21 cellular contexts compared by ENCODE assay signal in the genomic region with DNA sequence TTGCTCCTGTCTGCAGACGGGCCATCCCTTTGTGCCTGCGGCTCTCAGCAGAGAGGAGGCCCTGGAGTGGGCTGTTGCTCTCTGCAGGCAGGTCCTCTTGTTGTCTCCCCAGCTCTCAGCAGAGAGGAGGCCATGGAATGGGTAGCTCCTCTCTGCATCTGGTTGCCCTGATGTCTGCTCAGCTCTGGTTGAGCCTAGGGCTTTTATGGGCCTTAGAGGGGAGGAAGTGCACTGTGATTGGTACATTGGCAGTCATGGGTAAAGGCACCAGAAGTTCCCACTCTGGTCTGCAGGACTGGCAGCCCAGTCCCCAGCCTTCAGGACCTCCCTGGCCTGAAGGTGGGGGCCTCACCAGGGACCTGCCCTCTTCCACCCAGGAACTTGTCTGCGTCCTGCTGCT. TPM values are rescaled to one million over a fixed set of nuclear protein-coding genes. Genes with fewer than 3 reads are reported as not detected.
DNase-seq lines count a peak whose midpoint lies in the region; ATAC-seq, FAIRE-seq and TF ChIP-seq lines count a peak whose summit lies in the region.
"Had no signal": no experiment of that assay in that cellular context is flagged by ENCODE, and none has a peak within 500 bp of the region (broad histone marks: within the 10 kb centered on the region; RNA-seq: fewer than 3 reads in every experiment).

No MANE protein-coding gene starts in this region.

- no peaks in the 10 kb centered on the region for H3K79me2 ChIP-seq in K562 (ENCODE audit: control insufficient read depth, insufficient read depth, low read length)

- WGBS in K562 (ENCODE audit: insufficient coverage, low coverage, missing lambda C conversion rate), result 0% methylated on average over 3 of the region's 3 CpGs
- WGBS in neuronal stem cell (ENCODE audit: extremely low coverage in 2 of 2, insufficient read length in 2 of 2, insufficient replicate concordance in 1 of 2), 2 donors, result no CpG with 5 or more reads among the region's 3 CpGs
- WGBS in ovary, 3 donors, result 58 to 76% (median 63%) methylated on average over 3 of the region's 3 CpGs

- peaks cover 23 to 66% of the 10 kb centered on the region in 2 experiments; a peak in 4 of 5 replicates for H3K27me3 ChIP-seq in K562 (ENCODE audit: control insufficient read depth in 2 of 2, insufficient read depth in 2 of 2, low read length in 2 of 2)
- peaks cover under 1 to 27% (median 3%) of the 10 kb centered on the region in 3 experiments for H3K27me3 ChIP-seq in neuronal stem cell (ENCODE audit: control insufficient read depth in 3 of 3, insufficient read depth in 3 of 3, low read depth in 1 of 3, low read length in 3 of 3)
- no peaks in the 10 kb centered on the region for H3K27me3 ChIP-seq in ovary

- no peak for FAIRE-seq in K562 (lab: Jason Lieb, UNC)
- no peak for FAIRE-seq in GM12891 (lab: Jason Lieb, UNC)
- FAIRE-seq: D721Med, GM12878, GM18507, H54 had no signal

- H2BK120ac ChIP-seq in neuronal stem cell (ENCODE audit: low read depth, low read length), result no peak overlapping the region

- H3K4me3 ChIP-seq in K562, result no peak overlapping the region
- H3K4me3 ChIP-seq in neuronal stem cell (ENCODE audit: low read length in 2 of 2), result no peak overlapping the region
- H3K4me3 ChIP-seq in ovary, result no peak overlapping the region
- H3K4me3 ChIP-seq: BLaER1, GM12878, HAP-1 had no signal

- TF ChIP-seq POLR2A in K562 (conservative IDR thresholded peaks at IDR 0.05), result no peak
- no peak for TF ChIP-seq POLR2A in ovary (IDR thresholded peaks at IDR 0.05)
- no peak for TF ChIP-seq POLR2A in GM12891 (IDR thresholded peaks at IDR 0.05; ENCODE audit: low read depth, low read length)

- no peak for TF ChIP-seq CTCF in C4-2B (conservative IDR thresholded peaks at IDR 0.05)
- no peak for TF ChIP-seq CTCF in K562 (IDR thresholded peaks at IDR 0.05 in 2 of 3, conservative IDR thresholded peaks at IDR 0.05 in 1 of 3; ENCODE audit: insufficient read depth in 2 of 3, low read depth in 1 of 3, low read length in 3 of 3)
- no peak for TF ChIP-seq CTCF in ovary (IDR thresholded peaks at IDR 0.05)

- peak overlapping the region; percentile 44 for H3K23ac ChIP-seq in neuronal stem cell (ENCODE audit: low read depth, low read length, poor library complexity)

- H2AFZ ChIP-seq in K562 (ENCODE audit: low read depth, low read length) (no peak overlapping the region), neuronal stem cell (ENCODE audit: low read length) (no peak overlapping the region)

- in situ Hi-C loops in K562 (cut with MboI), result no loop called here

- H4K91ac ChIP-seq in neuronal stem cell (ENCODE audit: low read depth, low read length, poor library complexity), result no peak overlapping the region

- no TSS peak for BruUV-seq in K562 (replicated peaks; lab: Mats Ljungman, UMichigan)

- no peak overlapping the region for H2BK5ac ChIP-seq in neuronal stem cell (ENCODE audit: low read length)

- TF ChIP-seq EP300 in K562 (IDR thresholded peaks at IDR 0.05; ENCODE audit: low read length) (no peak), ovary (IDR thresholded peaks at IDR 0.05) (no peak)

- no peak overlapping the region for H3K9ac ChIP-seq in K562 (ENCODE audit: insufficient read depth in 1 of 2, low read depth in 2 of 2, low read length in 2 of 2)
- no peak overlapping the region for H3K9ac ChIP-seq in neuronal stem cell (ENCODE audit: low read depth, low read length, poor library complexity)
- H3K9ac ChIP-seq: BLaER1 had no signal

- H2BK15ac ChIP-seq in neuronal stem cell (ENCODE audit: low read length), result no peak overlapping the region

- no peak overlapping the region for H2BK12ac ChIP-seq in neuronal stem cell (ENCODE audit: low read length)

- no peak for DNase-seq in K562 (ENCODE audit: extremely low read depth in 1 of 4, low spot score in 3 of 4)
- DNase-seq in neuronal stem cell (ENCODE audit: low spot score), result no peak
- DNase-seq in NCI-H526 treated with DMSO at 0.1 percent for 48 hours (lab: John Stamatoyannopoulos, UW), result no peak
- no peak for DNase-seq in ovary
- DNase-seq in GM12891 (ENCODE audit: insufficient read length, low spot score), result no peak
- DNase-seq: CD4-positive, alpha-beta T cell; CD8-positive, alpha-beta memory T cell; DMS 273 treated with DMSO at 0.1 percent for 48 hours; DMS79; EL; GDM1; GOT3; HFFc6 had no signal

- H3K18ac ChIP-seq in neuronal stem cell (ENCODE audit: low read length), result peak overlapping the region; percentile 44

- no peak overlapping the region for H2AK5ac ChIP-seq in neuronal stem cell (ENCODE audit: low read depth, low read length)

- H3K9me3 ChIP-seq in K562 (replicated peaks; ENCODE audit: control insufficient read depth, insufficient read depth, low read depth, low read length) (no peaks in the 10 kb centered on the region), neuronal stem cell (replicated peaks in 1 of 2; ENCODE audit: control insufficient read depth in 2 of 2, insufficient read depth in 1 of 2, low read depth in 1 of 2, low read length in 2 of 2) (peaks cover 0 to 1% of the 10 kb centered on the region in 2 donors), ovary (no peaks in the 10 kb centered on the region)
- H3K9me3 ChIP-seq: HAP-1 had no signal

- H3K4me1 ChIP-seq in K562 (replicated peaks in 1 of 2; ENCODE audit: control insufficient read depth in 2 of 2, insufficient read depth in 2 of 2, low read length in 2 of 2) (peaks cover 0 to 4% of the 10 kb centered on the region in 2 experiments; a peak in 2 of 5 replicates), neuronal stem cell (ENCODE audit: control insufficient read depth in 2 of 2, insufficient read depth in 1 of 2, low read depth in 1 of 2, low read length in 2 of 2) (no peaks in the 10 kb centered on the region), ovary (ENCODE audit: insufficient read depth) (no peaks in the 10 kb centered on the region)
- H3K4me1 ChIP-seq: HAP-1 had no signal

- POLR2A ChIA-PET in K562 (lab: Yijun Ruan, JAX), result interaction anchor here (0.7 to 2.1 kb wide), 2 partner anchors 13 to 516 kb away, joined by 3 to 7 read pairs; no protein-coding TSS in a partner anchor

- no peak overlapping the region for H3K14ac ChIP-seq in neuronal stem cell (ENCODE audit: low read length)

- H3K36me3 ChIP-seq in K562 (ENCODE audit: control insufficient read depth, insufficient read depth, low read length), result no peaks in the 10 kb centered on the region
- no peaks in the 10 kb centered on the region for H3K36me3 ChIP-seq in neuronal stem cell (replicated peaks in 1 of 2; ENCODE audit: control insufficient read depth in 2 of 2, insufficient read depth in 2 of 2, low read length in 2 of 2)
- no peaks in the 10 kb centered on the region for H3K36me3 ChIP-seq in ovary
- H3K36me3 ChIP-seq: BLaER1, HAP-1 had no signal

- intact Hi-C loops in K562 (cut with micrococcal nuclease), result no loop called here
- intact Hi-C loops in ovary (cut with DNase I), result no loop called here

- H3K9me1 ChIP-seq in K562 (ENCODE audit: control insufficient read depth, insufficient read depth, low read length), result no peaks in the 10 kb centered on the region

- H3K4ac ChIP-seq in neuronal stem cell (ENCODE audit: low read length), result no peak overlapping the region

- H4K20me1 ChIP-seq in K562 (replicated peaks; ENCODE audit: control insufficient read depth, insufficient read depth, low read length), result no peaks in the 10 kb centered on the region
- H4K20me1 ChIP-seq: BLaER1 had no signal

- no peak for TF ChIP-seq RAD21 in K562 (CRISPR knock-in tag; conservative IDR thresholded peaks at IDR 0.05 in 1 of 2, IDR thresholded peaks at IDR 0.05 in 1 of 2)

- H3K4me2 ChIP-seq in K562 (ENCODE audit: insufficient read depth, low read length), result no peak overlapping the region
- no peak overlapping the region for H3K4me2 ChIP-seq in neuronal stem cell (ENCODE audit: insufficient read depth, low read length, poor library complexity, severe bottlenecking)
- H3K4me2 ChIP-seq: BLaER1 had no signal

- H3K27ac ChIP-seq in C4-2B (peak overlapping the region; percentile 93), K562 (ENCODE audit: extremely low read depth, low read depth, low read length) (no peak overlapping the region), neuronal stem cell (replicated peaks; ENCODE audit: low read length) (no peak overlapping the region), ovary (no peak overlapping the region)
- H3K27ac ChIP-seq: BLaER1 had no signal

- peaks cover 2% of the 10 kb centered on the region for H3K79me1 ChIP-seq in neuronal stem cell (ENCODE audit: low read depth, low read length)

- CTCF ChIA-PET in K562 (lab: Yijun Ruan, JAX; ENCODE audit: low intra/inter-chr PET ratio), result no interaction called here

- no peak for ATAC-seq in K562
- ATAC-seq: GM12878 had no signal

- H4K8ac ChIP-seq in neuronal stem cell (ENCODE audit: low read depth, low read length), result no peak overlapping the region

RNA-seq across cellular contexts. Expression of a gene that starts 21.5 kb away (rescaled TPM):
- total RNA-seq in K562 (2011; cell fraction: chromatin; rRNA removed; ENCODE audit: low replicate concordance), result 8.1 and 12.5 TPM in 2 replicates
- 8.2 and 12.8 TPM in 2 replicates for total RNA-seq in K562 (2011; cell fraction: nucleolus; rRNA removed)
- total RNA-seq in K562 (2011; cell fraction: nucleoplasm; rRNA removed), result 7.3 and 9.4 TPM in 2 replicates
- total RNA-seq in K562 (2014; rRNA removed) (0.65 and 1.1 TPM in 2 replicates), K562 (2014; rRNA removed; fragmentation: Illumina TruSeq; extraction: Trizol) (0.54 and 0.69 TPM in 2 replicates), K562 (2015; rRNA removed; fragmentation: Illumina TruSeq; extraction: Trizol) (0.57 and 0.83 TPM in 2 replicates), K562 (2021) (1.4 and 1.8 TPM in 2 replicates), ovary (100 to 1,000 TPM in 1 of 7 donors, 10 to 100 TPM in 6; 12.2 to 104 (median 55.3) TPM)
- polyA plus RNA-seq in K562 (2011; rRNA removed) (2.2 and 4.8 TPM in 2 replicates), K562 (2014; fragmentation: Illumina TruSeq; extraction: Trizol) (0.74 and 1.1 TPM in 2 replicates), K562 (2014; fragmentation: Nextera tagmentation; extraction: Ambion mirVana) (under 1 TPM; 0.21 to 0.27 TPM), K562 (2014; rRNA removed) (0.77 and 0.84 TPM in 2 replicates), ovary (10 to 100 TPM in 1 of 2 donors, 1 to 10 TPM in 1; 8.0 to 46.2 TPM)
- 2.3 and 4.7 TPM in 2 replicates for polyA plus RNA-seq in K562 (2011; cell fraction: cytosol; rRNA removed)
- 4.1 and 5.8 TPM in 2 replicates for polyA plus RNA-seq in K562 (2011; cell fraction: nucleus; rRNA removed)
- 1.4 and 2.4 TPM in 2 replicates for polyA plus RNA-seq in K562 (2012)
- 0.60 and 0.87 TPM in 2 replicates for polyA minus RNA-seq in K562 (2011; rRNA and poly(A)+ RNA removed)
- 2.3 and 3.7 TPM in 2 replicates for polyA minus RNA-seq in K562 (2011; cell fraction: cytosol; rRNA and poly(A)+ RNA removed)
- 1.8 and 4.2 TPM in 2 replicates for polyA minus RNA-seq in K562 (2011; cell fraction: nucleus; rRNA and poly(A)+ RNA removed)
- polyA plus RNA-seq in neuronal stem cell (2013, experiment 1 of 2), result 5.9 TPM
- 5.8 TPM for polyA plus RNA-seq in neuronal stem cell (2013, experiment 2 of 2)
- 2.4 TPM for polyA plus RNA-seq in GM12891 (2012; ENCODE audit: low read depth, missing spikeins)

RNA-seq across cellular contexts. Expression of a gene that starts 37.5 kb away (rescaled TPM):
- total RNA-seq in K562 (2011; cell fraction: chromatin; rRNA removed; ENCODE audit: low replicate concordance), result not detected in 2 replicates
- not detected in 2 replicates for total RNA-seq in K562 (2011; cell fraction: nucleolus; rRNA removed)
- total RNA-seq in K562 (2011; cell fraction: nucleoplasm; rRNA removed), result not detected in 2 replicates
- total RNA-seq in K562 (2014; rRNA removed) (not detected in 2 replicates), K562 (2014; rRNA removed; fragmentation: Illumina TruSeq; extraction: Trizol) (not detected in 2 replicates), K562 (2015; rRNA removed; fragmentation: Illumina TruSeq; extraction: Trizol) (not detected in 2 replicates), K562 (2021) (not detected in 2 replicates), ovary (10 to 100 TPM in 6 of 7 donors, 1 to 10 TPM in 1; 6.2 to 31.0 (median 20.3) TPM)
- polyA plus RNA-seq in K562 (2011; rRNA removed) (not detected in 2 replicates), K562 (2014; fragmentation: Illumina TruSeq; extraction: Trizol) (not detected in 2 replicates), K562 (2014; fragmentation: Nextera tagmentation; extraction: Ambion mirVana) (not detected), K562 (2014; rRNA removed) (0.04 TPM in 1 of 2 replicates, not detected in the other), ovary (10 to 100 TPM in 1 of 2 donors, 1 to 10 TPM in 1; 6.8 to 11.5 TPM)
- polyA plus RNA-seq in K562 (2011; cell fraction: cytosol; rRNA removed), result not detected in 2 replicates
- polyA plus RNA-seq in K562 (2011; cell fraction: nucleus; rRNA removed), result not detected in 2 replicates
- not detected in 2 replicates for polyA plus RNA-seq in K562 (2012)
- not detected in 2 replicates for polyA minus RNA-seq in K562 (2011; rRNA and poly(A)+ RNA removed)
- polyA minus RNA-seq in K562 (2011; cell fraction: cytosol; rRNA and poly(A)+ RNA removed), result not detected in 2 replicates
- not detected in 2 replicates for polyA minus RNA-seq in K562 (2011; cell fraction: nucleus; rRNA and poly(A)+ RNA removed)
- polyA plus RNA-seq in neuronal stem cell (2013, experiment 1 of 2), result 5.1 TPM
- 5.5 TPM for polyA plus RNA-seq in neuronal stem cell (2013, experiment 2 of 2)
- not detected for polyA plus RNA-seq in GM12891 (2012; ENCODE audit: low read depth, missing spikeins)
- total RNA-seq: A172, GM12878, HFFc6 had no signal
- polyA plus RNA-seq: GM12878 had no signal

Comparison
In these comparisons a context has a peak if more than half of its experiments do, and no peak if none do; other contexts are left out.
1. RNA of a gene that starts 37.5 kb away (total RNA-seq): 6.2 to 31.0 TPM in ovary; not detected in K562; every median in the first group is over 4 times any median in the second.